Comparison of ENCODE assay signal across 1 cellular context in genomic region chr12:20486233-20486632, GRCh38.
TF ChIP-seq lines count a peak whose summit lies in the region.

No MANE protein-coding gene starts in this region.

TF ChIP-seq in WTC11, 78 proteins besides CTCF, POLR2A, EP300 and RAD21 (continued from another document):
- no peak for TF ChIP-seq ZNF512 (CRISPR knock-in tag; IDR thresholded peaks at IDR 0.05; ENCODE audit: borderline replicate concordance)
- TF ChIP-seq MYBL2 (CRISPR knock-in tag; IDR thresholded peaks at IDR 0.05), result no peak
- no peak for TF ChIP-seq ZSCAN18 (CRISPR knock-in tag; IDR thresholded peaks at IDR 0.05)
- TF ChIP-seq E2F4 (CRISPR knock-in tag; IDR thresholded peaks at IDR 0.05; ENCODE audit: borderline replicate concordance, low read depth), result no peak
- no peak for TF ChIP-seq SMAD3 (CRISPR knock-in tag; IDR thresholded peaks at IDR 0.05; ENCODE audit: borderline replicate concordance)
- no peak for TF ChIP-seq E2F1 (CRISPR knock-in tag; IDR thresholded peaks at IDR 0.05)
